Comparison of ENCODE assay signal across 20 cellular contexts in genomic region chr20:5627463-5628050, GRCh38. TPM values are rescaled to one million over a fixed set of nuclear protein-coding genes. Genes with fewer than 3 reads are reported as not detected.
DNase-seq lines count a peak whose midpoint lies in the region; ATAC-seq and TF ChIP-seq lines count a peak whose summit lies in the region.
"Had no signal": no experiment of that assay in that cellular context is flagged by ENCODE, and none has a peak within 500 bp of the region (broad histone marks: within the 10 kb centered on the region; RNA-seq: fewer than 3 reads in every experiment).

No MANE protein-coding gene starts in this region.

- H3K27ac Mint-ChIP-seq in activated T-cell treated with anti-CD3 and anti-CD28 coated beads, Interleukin-2, amount 50 U/mL, for 72 hours: peak overlapping the region; percentile 69
- H3K27ac Mint-ChIP-seq: T-helper 1 cell treated with Interleukin-12 subunit alpha and Interleukin-12 subunit beta and Interleukin-4 antibody, amounts not matched to agents 30 μg/mL and 1 μg/mL, for 36 hours had no signal

- H3F3A ChIP-seq in OCI-LY1 (ENCODE audit: insufficient read depth, low read length): no peaks in the 10 kb centered on the region

- no peaks in the 10 kb centered on the region for H4K20me1 ChIP-seq in OCI-LY1 (ENCODE audit: insufficient read depth, low read length)
- H4K20me1 ChIP-seq: BLaER1 had no signal

- TF ChIP-seq POLR2A in vagina (IDR thresholded peaks at IDR 0.05): no peak

- no peaks in the 10 kb centered on the region for H3K9me2 ChIP-seq in OCI-LY1 (ENCODE audit: low read depth, low read length)

- H3K4me1 ChIP-seq in OCI-LY1 (ENCODE audit: insufficient read depth, low read length, severe bottlenecking) (peaks cover 18% of the 10 kb centered on the region), vagina (no peaks in the 10 kb centered on the region)

- no peak overlapping the region for H3K4me3 Mint-ChIP-seq in activated T-cell treated with anti-CD3 and anti-CD28 coated beads, Interleukin-2, amount 50 U/mL, for 72 hours
- H3K4me3 Mint-ChIP-seq: CD4-positive, CD25-positive, alpha-beta regulatory T cell; T-helper 1 cell treated with Interleukin-12 subunit alpha and Interleukin-12 subunit beta and Interleukin-4 antibody, amounts not matched to agents 30 μg/mL and 1 μg/mL, for 36 hours had no signal

- peaks cover 22% of the 10 kb centered on the region for H3K4me1 Mint-ChIP-seq in activated T-cell treated with anti-CD3 and anti-CD28 coated beads, Interleukin-2, amount 50 U/mL, for 72 hours (ENCODE audit: low read depth)
- H3K4me1 Mint-ChIP-seq: CD4-positive, CD25-positive, alpha-beta regulatory T cell had no signal

- peak overlapping the region; percentile 65 for H2AFZ ChIP-seq in OCI-LY1 (ENCODE audit: low read length)

- peak; percentile 59 to 63 for ATAC-seq in activated T-cell treated with anti-CD3 and anti-CD28 coated beads, Interleukin-2, amount 50 U/mL, for 72 hours (replicated peaks in 1 of 2)
- ATAC-seq in GM19328 (IDR thresholded peaks at IDR 0.05; ENCODE audit: unreplicated experiment): no peak

- H3K4me2 ChIP-seq in OCI-LY1 (ENCODE audit: low read length): no peak overlapping the region
- H3K4me2 ChIP-seq: BLaER1 had no signal

- H3K27me3 ChIP-seq in OCI-LY1 (ENCODE audit: insufficient read depth, low read length) (no peaks in the 10 kb centered on the region), vagina (no peaks in the 10 kb centered on the region)
- H3K27me3 ChIP-seq: BLaER1 had no signal

- intact Hi-C loops in vagina (cut with DNase I): no loop called here

- H3K36me3 Mint-ChIP-seq in activated T-cell treated with anti-CD3 and anti-CD28 coated beads, Interleukin-2, amount 50 U/mL, for 72 hours (ENCODE audit: insufficient read depth in 2 of 2): no peaks in the 10 kb centered on the region
- H3K36me3 Mint-ChIP-seq: CD4-positive, CD25-positive, alpha-beta regulatory T cell had no signal

- TF ChIP-seq CTCF in OCI-LY1 (IDR thresholded peaks at IDR 0.05; ENCODE audit: low read length) (no peak), vagina (IDR thresholded peaks at IDR 0.05) (no peak)

- DNase-seq in activated T-cell treated with anti-CD3 and anti-CD28 coated beads, Interleukin-2, amount 50 U/mL, for 72 hours: no peak
- DNase-seq in activated T-cell treated with anti-CD3 and anti-CD28 coated beads, Interleukin-2, amount 50 U/mL, for 1 hour: no peak
- DNase-seq in SK-N-MC (ENCODE audit: low read depth, low spot score): no peak
- no peak for DNase-seq in vagina (ENCODE audit: extremely low spot score in 2 of 2)
- no peak for DNase-seq in GF-D8 (lab: John Stamatoyannopoulos, UW)
- DNase-seq: CD4-positive, CD25-positive, alpha-beta regulatory T cell; EL; GOT3; HCEC 1CT; NCI-H1048; NCI-H1694 treated with DMSO at 0.1 percent for 48 hours; NCI-H2227 treated with DMSO at 0.1 percent for 48 hours; NCI-H526 treated with DMSO at 0.1 percent for 48 hours; RPMI8226; SW 1271 had no signal

- H3K36me3 ChIP-seq in OCI-LY1 (ENCODE audit: insufficient read depth, low read length) (no peaks in the 10 kb centered on the region), SK-N-MC (ENCODE audit: insufficient read depth, low read length) (no peaks in the 10 kb centered on the region), vagina (no peaks in the 10 kb centered on the region)
- H3K36me3 ChIP-seq: BLaER1 had no signal

- H3K9me3 ChIP-seq in OCI-LY1 (ENCODE audit: low read length) (peaks cover 3% of the 10 kb centered on the region; the same call in 1 of the 2 replicates), SK-N-MC (ENCODE audit: low read depth, low read length) (no peaks in the 10 kb centered on the region), vagina (no peaks in the 10 kb centered on the region)

- H3K9me3 Mint-ChIP-seq in activated T-cell treated with anti-CD3 and anti-CD28 coated beads, Interleukin-2, amount 50 U/mL, for 72 hours: no peaks in the 10 kb centered on the region
- H3K9me3 Mint-ChIP-seq: T-helper 1 cell treated with Interleukin-12 subunit alpha and Interleukin-12 subunit beta and Interleukin-4 antibody, amounts not matched to agents 30 μg/mL and 1 μg/mL, for 36 hours had no signal

- H3K27ac ChIP-seq in OCI-LY1 (ENCODE audit: low read depth, low read length, poor library complexity, severe bottlenecking) (peak overlapping the region; percentile 64), SK-N-MC (no peak overlapping the region), vagina (no peak overlapping the region)
- H3K27ac ChIP-seq: BLaER1, HL-60 had no signal

- H3K9ac ChIP-seq in OCI-LY1 (ENCODE audit: low read length) (no peak overlapping the region; the same call in 1 of the 2 replicates), SK-N-MC (ENCODE audit: insufficient read length) (peak overlapping the region; percentile 20)
- H3K9ac ChIP-seq: BLaER1 had no signal

- H3K79me2 ChIP-seq in OCI-LY1 (ENCODE audit: insufficient read depth, low read length): no peaks in the 10 kb centered on the region

- H3K27me3 Mint-ChIP-seq in activated T-cell treated with anti-CD3 and anti-CD28 coated beads, Interleukin-2, amount 50 U/mL, for 72 hours (ENCODE audit: low read depth): no peaks in the 10 kb centered on the region

- H3K4me3 ChIP-seq in OCI-LY1 (ENCODE audit: low read depth, low read length, poor library complexity, severe bottlenecking): no peak overlapping the region
- H3K4me3 ChIP-seq in SK-N-MC: no peak overlapping the region
- H3K4me3 ChIP-seq in vagina: no peak overlapping the region
- H3K4me3 ChIP-seq: BLaER1 had no signal

RNA-seq across cellular contexts. Expression of gene GPCPD1, which starts 16.8 kb away (rescaled TPM):
- total RNA-seq in activated T-cell treated with anti-CD3 and anti-CD28 coated beads, Interleukin-2, amount 50 U/mL, for 72 hours: 10 to 100 TPM; 39.1 to 46.0 TPM
- total RNA-seq in vagina: 14.7 TPM
